ENCODE assay signal across 8 cellular contexts in genomic region chr19:52786078-52786463, GRCh38. TPM values are rescaled to one million over a fixed set of nuclear protein-coding genes. Genes with fewer than 3 reads are reported as not detected.
DNase-seq lines count a peak whose midpoint lies in the region; ATAC-seq and TF ChIP-seq lines count a peak whose summit lies in the region.

No MANE protein-coding gene starts in this region.

- peaks cover 10% of the 10 kb centered on the region for H3K9me3 Mint-ChIP-seq in Caco-2 (ENCODE audit: unreplicated experiment)

- intact Hi-C loops in Caco-2 (cut with micrococcal nuclease; ENCODE audit: unreplicated experiment) (loop anchor here (2.0 kb wide), 1 partner anchor 51 kb away; the partner anchor contains the start of gene ZNF611), aorta (cut with DNase I) (no loop called here)

- DNase-seq in Caco-2 (peak in 1 of 2 experiments; percentile 46), GM23248 (peak; percentile 16), NCI-H526 treated with DMSO at 0.1 percent for 48 hours (lab: John Stamatoyannopoulos, UW) (peak; percentile 31), dermis blood vessel endothelial cell (peak; percentile 1), mesendoderm (no peak), aorta (no peak), cortex of kidney (lab: John Stamatoyannopoulos, UW) (no peak)

- H3K4me1 ChIP-seq in Caco-2 = no peaks in the 10 kb centered on the region
- H3K4me1 ChIP-seq in GM23248 (ENCODE audit: insufficient read depth) = no peaks in the 10 kb centered on the region
- H3K4me1 ChIP-seq in mesendoderm (ENCODE audit: control insufficient read depth, low read depth, low read length) = no peaks in the 10 kb centered on the region
- no peaks in the 10 kb centered on the region for H3K4me1 ChIP-seq in aorta (ENCODE audit: control insufficient read depth in 1 of 2, insufficient read depth in 2 of 2, low read length in 2 of 2)

- H3K27ac ChIP-seq in GM23248 (no peak overlapping the region), mesendoderm (ENCODE audit: low read depth, low read length) (no peak overlapping the region), aorta (ENCODE audit: low read depth in 1 of 2, low read length in 2 of 2) (no peak overlapping the region)

- H2AK5ac ChIP-seq in mesendoderm (ENCODE audit: low read length) = no peak overlapping the region

- H3K4me2 ChIP-seq in GM23248 (ENCODE audit: unreplicated experiment) = peak overlapping the region; percentile 93
- H3K4me2 ChIP-seq in mesendoderm (ENCODE audit: low read length) = peak overlapping the region; percentile 85

- no peak overlapping the region for H2BK15ac ChIP-seq in mesendoderm (replicated peaks; ENCODE audit: low read depth)

- H3K4ac ChIP-seq in mesendoderm (ENCODE audit: low read depth, low read length) = no peak overlapping the region

- TF ChIP-seq CTCF in Caco-2 (IDR thresholded peaks at IDR 0.05; ENCODE audit: insufficient read depth in 1 of 2, low read depth in 1 of 2, low read length in 1 of 2, severe bottlenecking in 1 of 2, unreplicated experiment in 1 of 2) = no peak

- peaks cover 42% of the 10 kb centered on the region for H3K36me3 Mint-ChIP-seq in Caco-2 (ENCODE audit: insufficient read depth, unreplicated experiment)

- H3K36me3 ChIP-seq in Caco-2 (ENCODE audit: control insufficient read depth, insufficient read depth, low read length) (peaks cover 2% of the 10 kb centered on the region), GM23248 (ENCODE audit: low read depth) (no peaks in the 10 kb centered on the region), mesendoderm (ENCODE audit: control insufficient read depth, insufficient read depth, low read length) (no peaks in the 10 kb centered on the region), aorta (ENCODE audit: control insufficient read depth in 1 of 2, insufficient read depth in 2 of 2, low read length in 1 of 2) (no peaks in the 10 kb centered on the region)

- H3K9ac ChIP-seq in GM23248 (peak overlapping the region; percentile 78), mesendoderm (ENCODE audit: low read length) (peak overlapping the region; percentile 78)

- H3K4me3 ChIP-seq in Caco-2 (ENCODE audit: low read depth, low read length) = peak overlapping the region; percentile 82
- peak overlapping the region; percentile 90 for H3K4me3 ChIP-seq in GM23248
- H3K4me3 ChIP-seq in mesendoderm (ENCODE audit: low read length) = peak overlapping the region; percentile 74
- peak overlapping the region; percentile 6 to 85 for H3K4me3 ChIP-seq in aorta (ENCODE audit: low read length in 2 of 2)

- in situ Hi-C loops in GM23248 (cut with MboI) = no loop called here

- peak overlapping the region; percentile 39 for H3K27ac Mint-ChIP-seq in Caco-2 (ENCODE audit: unreplicated experiment)

- H3F3A ChIP-seq in GM23248 (ENCODE audit: insufficient read depth) = no peaks in the 10 kb centered on the region

- H3K27me3 Mint-ChIP-seq in Caco-2 (ENCODE audit: insufficient read depth, unreplicated experiment) = no peaks in the 10 kb centered on the region

- ATAC-seq in aorta (ENCODE audit: low FRiP score) (peak; percentile 50), HG02981 (IDR thresholded peaks at IDR 0.05; ENCODE audit: unreplicated experiment) (no peak)

- H4K8ac ChIP-seq in mesendoderm (ENCODE audit: low read depth, low read length) = no peak overlapping the region

- H3K79me1 ChIP-seq in mesendoderm (ENCODE audit: low read length) = no peaks in the 10 kb centered on the region

- H2BK5ac ChIP-seq in mesendoderm (ENCODE audit: low read length) = no peak overlapping the region

- POLR2A ChIA-PET in Caco-2 (lab: Charles Lee) = no interaction called here

- H3K9me2 ChIP-seq in GM23248 (ENCODE audit: insufficient read depth) = no peaks in the 10 kb centered on the region

- H3K56ac ChIP-seq in mesendoderm (ENCODE audit: low read length) = peak overlapping the region; percentile 82

- no peak overlapping the region for H4K5ac ChIP-seq in mesendoderm (ENCODE audit: low read length)

- peak overlapping the region; percentile 66 for H3K23ac ChIP-seq in mesendoderm (ENCODE audit: low read length)

- peak overlapping the region; percentile 99 for H2AFZ ChIP-seq in GM23248

- peaks cover 18% of the 10 kb centered on the region for H3K4me1 Mint-ChIP-seq in Caco-2 (ENCODE audit: low read depth, unreplicated experiment)

- H3K9me3 ChIP-seq in Caco-2 (peaks cover 6% of the 10 kb centered on the region), GM23248 (ENCODE audit: low read depth) (no peaks in the 10 kb centered on the region), aorta (ENCODE audit: control insufficient read depth, low read length) (no peaks in the 10 kb centered on the region)

- H3K18ac ChIP-seq in mesendoderm (ENCODE audit: low read length) = peak overlapping the region; percentile 61

- H3K79me2 ChIP-seq in GM23248 (ENCODE audit: insufficient read depth) (no peaks in the 10 kb centered on the region), mesendoderm (ENCODE audit: control insufficient read depth, insufficient read depth, low read length) (no peaks in the 10 kb centered on the region)

- CTCF ChIA-PET in Caco-2 (lab: Charles Lee) = no interaction called here

- H3K4me3 Mint-ChIP-seq in Caco-2 (ENCODE audit: unreplicated experiment) = peak overlapping the region; percentile 79

- no peaks in the 10 kb centered on the region for H4K20me1 ChIP-seq in GM23248 (ENCODE audit: insufficient read depth)

- H3K27me3 ChIP-seq in Caco-2 (replicated peaks; ENCODE audit: control insufficient read depth, insufficient read depth, low read length) (no peaks in the 10 kb centered on the region), GM23248 (replicated peaks; ENCODE audit: insufficient read depth) (no peaks in the 10 kb centered on the region), mesendoderm (ENCODE audit: insufficient read depth, low read length, poor library complexity) (no peaks in the 10 kb centered on the region), aorta (ENCODE audit: control insufficient read depth in 1 of 2, insufficient read depth in 2 of 2, low read length in 1 of 2) (no peaks in the 10 kb centered on the region)

- no peak overlapping the region for H2BK120ac ChIP-seq in mesendoderm (ENCODE audit: low read depth, low read length)

- TSS peak; percentile 76 for BruUV-seq in Caco-2 (replicated peaks; lab: Mats Ljungman, UMichigan)

- 3 to 5% methylated on average over 23 of the region's 23 CpGs for WGBS in GM23248 (ENCODE audit: low coverage in 1 of 2, low lambda C conversion rate in 2 of 2, missing lambda C conversion rate in 2 of 2), 2 experiments
- WGBS in mesendoderm (ENCODE audit: extremely low coverage, insufficient coverage, low lambda C conversion rate) = no CpG with 5 or more reads among the region's 23 CpGs
- WGBS in aorta, 2 donors = 1 to 2% methylated on average over 23 of the region's 23 CpGs

RNA-seq across cellular contexts. Expression of gene ZNF600, which starts 0.5 kb away (rescaled TPM):
- 18.8 and 21.1 TPM in 2 replicates for total RNA-seq in Caco-2 (2022)
- total RNA-seq in GM23248 (2014; rRNA removed; shearing (Covaris generic)) = 1.8 and 1.9 TPM in 2 replicates
- 3.2 and 3.5 TPM in 2 replicates for polyA plus RNA-seq in GM23248 (2016; fragmentation: Nextera tagmentation; extraction: Ambion mirVana)
- 4.1 and 5.4 TPM in 2 replicates for total RNA-seq in dermis blood vessel endothelial cell
- polyA plus RNA-seq in mesendoderm (2013, experiment 1 of 2) = 19.5 TPM
- 19.6 TPM for polyA plus RNA-seq in mesendoderm (2013, experiment 2 of 2)
- total RNA-seq in aorta = 10 to 100 TPM; 12.6 to 14.4 TPM
- 10 to 100 TPM in 1 of 2 donors, 1 to 10 TPM in 1; 1.1 to 14.8 TPM for polyA plus RNA-seq in aorta

RNA-seq across cellular contexts. Expression of gene ZNF28, which starts 35.4 kb away (rescaled TPM):
- total RNA-seq in Caco-2 (2022) (27.2 and 28.2 TPM in 2 replicates), dermis blood vessel endothelial cell (29.6 and 30.5 TPM in 2 replicates), aorta (10 to 100 TPM; 11.9 to 14.0 TPM)
- 12.9 and 18.7 TPM in 2 replicates for total RNA-seq in GM23248 (2014; rRNA removed; shearing (Covaris generic))
- polyA plus RNA-seq in GM23248 (2016; fragmentation: Nextera tagmentation; extraction: Ambion mirVana) (13.4 and 13.7 TPM in 2 replicates), aorta (1 to 10 TPM; 1.3 to 8.0 TPM)
- 18.4 TPM for polyA plus RNA-seq in mesendoderm (2013, experiment 1 of 2)
- polyA plus RNA-seq in mesendoderm (2013, experiment 2 of 2) = 17.3 TPM

RNA-seq across cellular contexts. Expression of gene ZNF611, which starts 51.2 kb away (rescaled TPM):
- 27.5 and 28.5 TPM in 2 replicates for total RNA-seq in Caco-2 (2022)
- 6.7 and 7.7 TPM in 2 replicates for total RNA-seq in GM23248 (2014; rRNA removed; shearing (Covaris generic))
- polyA plus RNA-seq in GM23248 (2016; fragmentation: Nextera tagmentation; extraction: Ambion mirVana) = 5.5 and 7.8 TPM in 2 replicates
- 11.9 and 15.7 TPM in 2 replicates for total RNA-seq in dermis blood vessel endothelial cell
- 12.0 TPM for polyA plus RNA-seq in mesendoderm (2013, experiment 1 of 2)
- 13.8 TPM for polyA plus RNA-seq in mesendoderm (2013, experiment 2 of 2)
- 10 to 100 TPM; 20.9 to 28.5 TPM for total RNA-seq in aorta
- polyA plus RNA-seq in aorta = 1 to 10 TPM; 1.5 to 2.7 TPM

Comparison
In these comparisons a context has a peak if more than half of its experiments do, and no peak if none do; other contexts are left out.
1. DNase-seq: peak in GM23248 (single experiment), NCI-H526 treated with DMSO at 0.1 percent for 48 hours (single experiment) and dermis blood vessel endothelial cell (single experiment); none in mesendoderm (single experiment), aorta (0 of 2) and cortex of kidney (single experiment).
2. Peak in every context shown above with its lines, with median percentiles within 50 percentile points of each other: H3K4me3 ChIP-seq.